23 cellular contexts compared by ENCODE assay signal in the genomic region with DNA sequence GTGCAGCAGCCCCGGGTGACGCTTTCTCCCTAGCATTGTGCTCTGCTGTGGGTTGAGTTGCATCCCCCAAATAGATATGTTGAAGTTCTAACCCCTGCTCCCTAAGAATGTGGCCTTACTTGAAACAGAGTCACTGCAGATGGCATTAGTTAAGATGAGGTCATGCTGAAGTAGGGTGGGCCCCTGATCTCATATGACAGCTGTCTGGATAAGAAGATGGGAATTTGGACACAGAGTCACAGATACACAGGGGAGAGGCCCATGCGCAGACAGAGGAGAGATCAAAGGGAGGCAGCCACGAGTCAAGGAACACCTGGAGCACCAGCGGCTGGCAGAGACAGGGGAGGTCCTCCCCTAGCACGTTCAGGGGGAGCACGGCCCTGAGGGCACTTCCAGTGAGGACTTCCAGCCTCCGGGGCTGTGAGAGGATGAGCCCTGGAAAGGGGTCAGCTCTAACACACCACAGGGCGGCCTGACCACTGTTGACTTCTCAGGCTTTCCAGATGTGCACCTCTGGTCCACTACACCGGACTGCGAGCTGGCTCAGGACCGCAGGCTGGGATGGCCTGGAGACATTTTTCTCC. TPM values are rescaled to one million over a fixed set of nuclear protein-coding genes. Genes with fewer than 3 reads are reported as not detected.
"Had no signal": no experiment of that assay in that cellular context is flagged by ENCODE, and none has a peak within 500 bp of the region (broad histone marks: within the 10 kb centered on the region; RNA-seq: fewer than 3 reads in every experiment).

No MANE protein-coding gene starts in this region.

- H3K9me3 Mint-ChIP-seq: activated CD4-positive, alpha-beta memory T cell treated with anti-CD3 and anti-CD28 coated beads, Interleukin-2, amount 10 ng/mL, durations not matched to agents 7 days and 5 days; activated naive CD8-positive, alpha-beta T cell treated with anti-CD3 and anti-CD28 coated beads, Interleukin-2, amount 50 U/mL, for 24 hours; nephron progenitor cell; stimulated activated naive CD8-positive, alpha-beta T cell treated with anti-CD3 and anti-CD28 coated beads, Interleukin-15, amount 100 ng/mL, for 72 hours; T-helper 2 cell treated with Interferon-gamma antibody and Interleukin-4, amounts not matched to agents 5 μg/mL and 100 μg/mL, for 36 hours; WTC11 had no signal

- FAIRE-seq: TTC549 had no signal

- H3K27me3 Mint-ChIP-seq: activated CD4-positive, alpha-beta memory T cell treated with anti-CD3 and anti-CD28 coated beads, Interleukin-2, amount 10 ng/mL, durations not matched to agents 7 days and 5 days; activated CD4-positive, alpha-beta T cell treated with anti-CD3 and anti-CD28 coated beads for 36 hours; activated CD8-positive, alpha-beta memory T cell treated with anti-CD3 and anti-CD28 coated beads, Interleukin-2, amount 10 ng/mL, durations not matched to agents 7 days and 5 days; activated naive CD8-positive, alpha-beta T cell treated with anti-CD3 and anti-CD28 coated beads, Interleukin-2, amount 50 U/mL, for 24 hours; stimulated activated naive CD8-positive, alpha-beta T cell treated with anti-CD3 and anti-CD28 coated beads, Interleukin-15, amount 100 ng/mL, for 72 hours had no signal

- H3K27ac Mint-ChIP-seq: activated CD4-positive, alpha-beta memory T cell treated with anti-CD3 and anti-CD28 coated beads, Interleukin-2, amount 10 ng/mL, durations not matched to agents 7 days and 5 days; activated CD4-positive, alpha-beta T cell treated with anti-CD3 and anti-CD28 coated beads for 36 hours; activated CD8-positive, alpha-beta memory T cell treated with anti-CD3 and anti-CD28 coated beads, Interleukin-2, amount 10 ng/mL, durations not matched to agents 7 days and 5 days; activated naive CD8-positive, alpha-beta T cell treated with anti-CD3 and anti-CD28 coated beads, Interleukin-2, amount 50 U/mL, for 24 hours; nephron progenitor cell; progenitor cell of endocrine pancreas; T-helper 2 cell treated with Interferon-gamma antibody and Interleukin-4, amounts not matched to agents 5 μg/mL and 100 μg/mL, for 36 hours; WTC11 had no signal

- H3K36me3 ChIP-seq: brain microvascular endothelial cell had no signal

- H3K36me3 Mint-ChIP-seq: activated CD8-positive, alpha-beta memory T cell treated with anti-CD3 and anti-CD28 coated beads, Interleukin-2, amount 10 ng/mL, durations not matched to agents 7 days and 5 days; WTC11 had no signal

- H3K4me3 Mint-ChIP-seq: activated CD4-positive, alpha-beta memory T cell treated with anti-CD3 and anti-CD28 coated beads, Interleukin-2, amount 10 ng/mL, durations not matched to agents 7 days and 5 days; activated CD4-positive, alpha-beta T cell treated with anti-CD3 and anti-CD28 coated beads for 36 hours; activated CD8-positive, alpha-beta memory T cell treated with anti-CD3 and anti-CD28 coated beads, Interleukin-2, amount 10 ng/mL, durations not matched to agents 7 days and 5 days; activated naive CD8-positive, alpha-beta T cell treated with anti-CD3 and anti-CD28 coated beads, Interleukin-2, amount 50 U/mL, for 24 hours; nephron progenitor cell; stimulated activated naive CD8-positive, alpha-beta T cell treated with anti-CD3 and anti-CD28 coated beads, Interleukin-15, amount 100 ng/mL, for 72 hours; T-helper 2 cell treated with Interferon-gamma antibody and Interleukin-4, amounts not matched to agents 5 μg/mL and 100 μg/mL, for 36 hours; WTC11 had no signal

- H3K27ac ChIP-seq: brain microvascular endothelial cell had no signal

- DNase-seq: activated CD4-positive, alpha-beta memory T cell treated with anti-CD3 and anti-CD28 coated beads, Interleukin-2, amount 10 ng/mL, durations not matched to agents 7 days and 5 days; activated CD4-positive, alpha-beta T cell treated with anti-CD3 and anti-CD28 coated beads for 36 hours; activated CD8-positive, alpha-beta memory T cell treated with anti-CD3 and anti-CD28 coated beads, Interleukin-2, amount 10 ng/mL, durations not matched to agents 7 days and 5 days; activated naive CD8-positive, alpha-beta T cell treated with anti-CD3 and anti-CD28 coated beads, Interleukin-2, amount 50 U/mL, for 24 hours; aorta; brain microvascular endothelial cell; cerebellar nuclear complex; cortex of kidney; foreskin fibroblast; hypothalamus; islet precursor cell; midbrain; nephron progenitor cell; stimulated activated CD4-positive, alpha-beta T cell treated with anti-CD3 and anti-CD28 coated beads, Interleukin-15, amount 100 ng/mL, for 24 hours; stimulated activated CD4-positive, alpha-beta T cell treated with anti-CD3 and anti-CD28 coated beads, Interleukin-4, amount 100 ng/mL, for 1 hour; stimulated activated naive CD8-positive, alpha-beta T cell treated with anti-CD3 and anti-CD28 coated beads, Interleukin-15, amount 100 ng/mL, for 72 hours; SW 1271; trophoblast cell had no signal

RNA-seq across cellular contexts. Expression of a gene that starts 49.9 kb away (rescaled TPM):
- total RNA-seq: activated CD4-positive, alpha-beta memory T cell treated with anti-CD3 and anti-CD28 coated beads, Interleukin-2, amount 10 ng/mL, durations not matched to agents 7 days and 5 days; activated CD4-positive, alpha-beta T cell treated with anti-CD3 and anti-CD28 coated beads for 36 hours; activated CD8-positive, alpha-beta memory T cell treated with anti-CD3 and anti-CD28 coated beads, Interleukin-2, amount 10 ng/mL, durations not matched to agents 7 days and 5 days; temporal lobe had no signal
